In genomic region chr4:113512880-113513279, GRCh38 we compare ENCODE assay signal across 5 cellular contexts.
"Had no signal": no experiment of that assay in that cellular context is flagged by ENCODE, and none has a peak within 500 bp of the region (broad histone marks: within the 10 kb centered on the region; RNA-seq: fewer than 3 reads in every experiment).

No MANE protein-coding gene starts in this region.

- ATAC-seq: HepG2, K562 had no signal

- FAIRE-seq: HepG2, HTR-8/SVneo, K562 had no signal

- H3K4me3 ChIP-seq: K562 had no signal

- H3K27ac ChIP-seq: HL-60 had no signal

- DNase-seq: IMR-90 had no signal
